ENCODE assay signal across 1 cellular context in genomic region chr19:1942934-1943555, GRCh38.
TF ChIP-seq lines count a peak whose summit lies in the region.

No MANE protein-coding gene starts in this region.

TF ChIP-seq in K562, 482 proteins besides CTCF, POLR2A, EP300 and RAD21:
- TF ChIP-seq KAT7 (CRISPR knock-in tag; IDR thresholded peaks at IDR 0.05; ENCODE audit: borderline replicate concordance), result peak; percentile 56; the same call in 1 of the 2 replicates
- no peak for TF ChIP-seq POLR2B (IDR thresholded peaks at IDR 0.05; ENCODE audit: low read depth, partially characterized antibody)
- no peak for TF ChIP-seq ZNF830 (CRISPR knock-in tag; IDR thresholded peaks at IDR 0.05)
- no peak for TF ChIP-seq ZMIZ1 (IDR thresholded peaks at IDR 0.05; ENCODE audit: low read depth in 2 of 2, low read length in 2 of 2)
